In genomic region chr22:33842421-33843094, GRCh38 we compare ENCODE assay signal across 12 cellular contexts.
DNase-seq lines count a peak whose midpoint lies in the region; ATAC-seq and TF ChIP-seq lines count a peak whose summit lies in the region.
"Had no signal": no experiment of that assay in that cellular context is flagged by ENCODE, and none has a peak within 500 bp of the region (broad histone marks: within the 10 kb centered on the region; RNA-seq: fewer than 3 reads in every experiment).

No MANE protein-coding gene starts in this region.

- H3K9me3 ChIP-seq in thoracic aorta (no peaks in the 10 kb centered on the region), SJCRH30 (replicated peaks) (no peaks in the 10 kb centered on the region)
- H3K9me3 ChIP-seq: sigmoid colon had no signal

- ATAC-seq in HG03025 (IDR thresholded peaks at IDR 0.05; ENCODE audit: low FRiP score, unreplicated experiment) (peak; percentile 67), thoracic aorta (ENCODE audit: insufficient number of reproducible peaks, low FRiP score, low read depth) (no peak)

- H3K4me3 ChIP-seq in thoracic aorta: peak overlapping the region; percentile 52
- no peak overlapping the region for H3K4me3 ChIP-seq in SJCRH30
- H3K4me3 ChIP-seq: sigmoid colon had no signal

- H3K27ac ChIP-seq in thoracic aorta (peak overlapping the region in 1 of 2 donors; percentile 76), SJCRH30 (no peak overlapping the region)
- H3K27ac ChIP-seq: sigmoid colon had no signal

- H3K27me3 ChIP-seq in thoracic aorta (replicated peaks; ENCODE audit: insufficient read depth): no peaks in the 10 kb centered on the region
- H3K27me3 ChIP-seq in SJCRH30: no peaks in the 10 kb centered on the region
- H3K27me3 ChIP-seq: sigmoid colon had no signal

- H3K36me3 ChIP-seq in thoracic aorta (no peaks in the 10 kb centered on the region), SJCRH30 (no peaks in the 10 kb centered on the region)
- H3K36me3 ChIP-seq: sigmoid colon had no signal

- no peak for TF ChIP-seq CTCF in thoracic aorta (IDR thresholded peaks at IDR 0.05)

- DNase-seq in NCI-H510A treated with DMSO at 0.1 percent for 48 hours (lab: John Stamatoyannopoulos, UW): peak; percentile 73
- DNase-seq in NCI-H510A (lab: John Stamatoyannopoulos, UW): no peak
- DNase-seq in NCI-H2171 treated with DMSO at 0.1 percent for 48 hours (lab: John Stamatoyannopoulos, UW): peak; percentile 33
- DNase-seq in thoracic aorta (ENCODE audit: low spot score): no peak
- no peak for DNase-seq in EL
- DNase-seq in SJCRH30: no peak
- DNase-seq in activated CD8-positive, alpha-beta memory T cell treated with anti-CD3 and anti-CD28 coated beads, Interleukin-2, amount 50 U/mL, for 48 hours: no peak
- DNase-seq: activated naive CD8-positive, alpha-beta T cell treated with anti-CD3 and anti-CD28 coated beads for 36 hours; islet precursor cell; KG1; sigmoid colon had no signal

- peaks cover 12 to 41% of the 10 kb centered on the region in 2 donors for H3K4me1 ChIP-seq in thoracic aorta (ENCODE audit: control insufficient read depth in 1 of 2, low read depth in 2 of 2)
- H3K4me1 ChIP-seq in SJCRH30: no peaks in the 10 kb centered on the region

Comparison
In these comparisons a context has a peak if more than half of its experiments do, and no peak if none do; other contexts are left out.
1. DNase-seq: peak in NCI-H510A treated with DMSO at 0.1 percent for 48 hours (single experiment) and NCI-H2171 treated with DMSO at 0.1 percent for 48 hours (single experiment); none in NCI-H510A (single experiment), thoracic aorta (single experiment), EL (single experiment), SJCRH30 (0 of 2) and activated CD8-positive, alpha-beta memory T cell treated with anti-CD3 and anti-CD28 coated beads, Interleukin-2, amount 50 U/mL, for 48 hours (single experiment).